In the genomic region with DNA sequence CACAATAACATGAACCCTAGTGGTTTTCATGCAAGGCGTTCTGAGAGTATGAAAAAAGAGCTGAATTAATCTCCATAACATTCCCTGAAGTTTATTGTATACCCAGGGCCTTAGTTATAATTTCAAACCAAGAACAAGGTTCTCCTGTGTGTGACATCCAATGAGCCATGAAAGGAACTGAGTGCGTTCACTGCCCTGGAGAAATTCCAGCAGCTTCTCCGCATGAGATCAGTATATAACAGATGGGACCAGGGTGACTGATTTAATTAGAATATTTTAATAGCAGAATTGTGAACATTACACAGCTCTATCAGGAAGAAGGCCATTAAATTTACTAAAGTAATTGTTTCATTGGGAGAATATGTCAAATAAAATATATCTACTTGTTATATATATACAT, we compare ENCODE assay signal across 17 cellular contexts.
"Had no signal": no experiment of that assay in that cellular context is flagged by ENCODE, and none has a peak within 500 bp of the region (broad histone marks: within the 10 kb centered on the region; RNA-seq: fewer than 3 reads in every experiment).

No MANE protein-coding gene starts in this region.

- DNase-seq: activated CD4-positive, alpha-beta T cell treated with anti-CD3 and anti-CD28 coated beads for 48 hours; activated CD4-positive, CD25-positive, alpha-beta regulatory T cell; activated CD8-positive, alpha-beta T cell treated with anti-CD3 and anti-CD28 coated beads for 36 hours; activated naive CD4-positive, alpha-beta T cell treated with Interleukin-2 at 50 U/mL for 16 hours; activated naive CD8-positive, alpha-beta T cell treated with anti-CD3 and anti-CD28 coated beads, Interleukin-2, amount 10 ng/mL, durations not matched to agents 7 days and 5 days; activated T-cell treated with anti-CD3 and anti-CD28 coated beads, Interleukin-2, amount 50 U/mL, for 1 hour; brain microvascular endothelial cell; cortex of kidney; effector CD4-positive, alpha-beta T cell; heart right ventricle; kidney glomerular epithelial cell; naive thymus-derived CD4-positive, alpha-beta T cell; pancreas; spleen; stimulated activated CD4-positive, alpha-beta T cell treated with anti-CD3 and anti-CD28 coated beads, Interleukin-4, amount 100 ng/mL, for 4 hours; testis; upper lobe of left lung had no signal
